In the genomic region with DNA sequence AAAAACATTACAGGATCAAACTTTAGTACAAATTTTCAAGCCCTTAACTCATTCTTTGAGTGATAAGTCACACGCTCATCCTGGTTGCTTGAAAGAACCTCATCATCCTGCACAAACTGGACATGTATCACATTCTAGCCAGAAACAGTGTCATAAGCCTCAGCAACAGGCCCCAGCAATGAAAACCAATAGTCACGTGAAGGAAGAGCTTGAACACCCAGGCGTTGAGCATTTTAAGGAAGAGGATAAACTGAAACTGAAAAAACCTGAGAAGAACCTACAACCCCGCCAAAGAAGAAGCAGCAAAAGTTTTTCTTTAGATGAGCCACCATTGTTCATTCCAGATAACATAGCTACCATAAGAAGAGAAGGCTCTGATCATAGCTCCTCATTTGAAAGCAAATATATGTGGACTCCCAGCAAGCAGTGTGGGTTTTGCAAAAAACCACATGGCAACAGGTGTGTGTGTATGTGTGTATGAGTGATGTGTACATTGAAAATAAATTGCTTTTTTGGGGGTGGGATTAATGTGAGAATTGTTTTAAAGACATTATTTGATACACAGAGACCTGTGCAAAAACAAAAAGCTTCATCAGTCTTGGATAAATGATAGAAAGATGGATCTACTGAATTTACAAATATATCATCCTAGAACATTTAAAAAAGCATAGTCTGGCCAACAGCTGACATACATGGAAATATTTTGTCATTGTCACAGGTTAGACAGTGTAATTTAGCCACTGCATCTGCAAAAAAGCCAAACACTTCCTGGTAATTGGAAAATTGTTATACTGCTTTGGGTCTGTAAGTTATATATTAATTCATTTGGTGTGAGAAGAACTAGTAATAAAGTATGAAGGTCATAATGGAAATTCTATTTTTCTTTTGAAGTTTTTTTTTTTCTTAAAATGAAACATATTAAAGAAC, we compare ENCODE assay signal across 1 cellular context.
TF ChIP-seq lines count a peak whose summit lies in the region.

No MANE protein-coding gene starts in this region.

TF ChIP-seq in K562, 482 proteins besides CTCF, POLR2A, EP300 and RAD21 (continued from another document):
- TF ChIP-seq PTBP1 (IDR thresholded peaks at IDR 0.05; ENCODE audit: low read depth, low read length) (no peak), TCF7 (IDR thresholded peaks at IDR 0.05; ENCODE audit: borderline replicate concordance) (no peak), SIRT6 (IDR thresholded peaks at IDR 0.05; ENCODE audit: low read depth, low read length) (no peak), FIP1L1 (IDR thresholded peaks at IDR 0.05; ENCODE audit: low read depth, low read length, poor library complexity, severe bottlenecking) (no peak), MEF2A (IDR thresholded peaks at IDR 0.05; ENCODE audit: control insufficient read depth, low read depth, low read length) (no peak)
- TF ChIP-seq, protein P1, sequence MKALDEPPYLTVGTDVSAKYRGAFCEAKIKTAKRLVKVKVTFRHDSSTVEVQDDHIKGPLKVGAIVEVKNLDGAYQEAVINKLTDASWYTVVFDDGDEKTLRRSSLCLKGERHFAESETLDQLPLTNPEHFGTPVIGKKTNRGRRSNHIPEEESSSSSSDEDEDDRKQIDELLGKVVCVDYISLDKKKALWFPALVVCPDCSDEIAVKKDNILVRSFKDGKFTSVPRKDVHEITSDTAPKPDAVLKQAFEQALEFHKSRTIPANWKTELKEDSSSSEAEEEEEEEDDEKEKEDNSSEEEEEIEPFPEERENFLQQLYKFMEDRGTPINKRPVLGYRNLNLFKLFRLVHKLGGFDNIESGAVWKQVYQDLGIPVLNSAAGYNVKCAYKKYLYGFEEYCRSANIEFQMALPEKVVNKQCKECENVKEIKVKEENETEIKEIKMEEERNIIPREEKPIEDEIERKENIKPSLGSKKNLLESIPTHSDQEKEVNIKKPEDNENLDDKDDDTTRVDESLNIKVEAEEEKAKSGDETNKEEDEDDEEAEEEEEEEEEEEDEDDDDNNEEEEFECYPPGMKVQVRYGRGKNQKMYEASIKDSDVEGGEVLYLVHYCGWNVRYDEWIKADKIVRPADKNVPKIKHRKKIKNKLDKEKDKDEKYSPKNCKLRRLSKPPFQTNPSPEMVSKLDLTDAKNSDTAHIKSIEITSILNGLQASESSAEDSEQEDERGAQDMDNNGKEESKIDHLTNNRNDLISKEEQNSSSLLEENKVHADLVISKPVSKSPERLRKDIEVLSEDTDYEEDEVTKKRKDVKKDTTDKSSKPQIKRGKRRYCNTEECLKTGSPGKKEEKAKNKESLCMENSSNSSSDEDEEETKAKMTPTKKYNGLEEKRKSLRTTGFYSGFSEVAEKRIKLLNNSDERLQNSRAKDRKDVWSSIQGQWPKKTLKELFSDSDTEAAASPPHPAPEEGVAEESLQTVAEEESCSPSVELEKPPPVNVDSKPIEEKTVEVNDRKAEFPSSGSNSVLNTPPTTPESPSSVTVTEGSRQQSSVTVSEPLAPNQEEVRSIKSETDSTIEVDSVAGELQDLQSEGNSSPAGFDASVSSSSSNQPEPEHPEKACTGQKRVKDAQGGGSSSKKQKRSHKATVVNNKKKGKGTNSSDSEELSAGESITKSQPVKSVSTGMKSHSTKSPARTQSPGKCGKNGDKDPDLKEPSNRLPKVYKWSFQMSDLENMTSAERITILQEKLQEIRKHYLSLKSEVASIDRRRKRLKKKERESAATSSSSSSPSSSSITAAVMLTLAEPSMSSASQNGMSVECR (CRISPR knock-in tag; IDR thresholded peaks at IDR 0.05), result no peak
